Comparison of ENCODE assay signal across 10 cellular contexts in the genomic region with DNA sequence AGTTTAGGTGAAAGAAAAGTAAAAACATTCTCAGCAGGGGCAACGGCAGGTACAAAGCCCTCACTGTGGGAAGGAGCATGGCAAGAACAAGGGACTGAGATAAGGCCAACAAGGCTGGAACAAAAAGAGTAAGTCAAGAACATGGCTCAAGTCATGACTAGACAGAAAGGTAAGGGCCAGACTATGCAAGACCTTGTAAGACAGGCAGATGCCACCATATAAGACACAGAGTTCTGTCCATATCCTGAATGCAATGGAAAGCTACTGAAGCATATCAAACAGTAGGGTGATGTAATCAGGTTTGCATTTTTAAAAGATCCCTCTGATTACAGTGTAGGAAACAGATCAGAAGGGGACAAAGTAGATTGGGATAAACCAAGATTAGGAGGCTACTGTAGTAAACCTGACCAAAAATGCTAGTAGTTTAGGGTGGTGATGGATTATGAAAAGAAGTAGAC. TPM values are rescaled to one million over a fixed set of nuclear protein-coding genes. Genes with fewer than 3 reads are reported as not detected.
DNase-seq lines count a peak whose midpoint lies in the region; ATAC-seq and TF ChIP-seq lines count a peak whose summit lies in the region.
"Had no signal": no experiment of that assay in that cellular context is flagged by ENCODE, and none has a peak within 500 bp of the region (broad histone marks: within the 10 kb centered on the region; RNA-seq: fewer than 3 reads in every experiment).

No MANE protein-coding gene starts in this region.

- H3K27me3 Mint-ChIP-seq in chondrocyte (ENCODE audit: low read depth): no peaks in the 10 kb centered on the region
- no peaks in the 10 kb centered on the region for H3K27me3 Mint-ChIP-seq in stimulated activated naive B cell treated with anti-CD40 and anti-IgM and Interleukin-4, amounts not matched to agents 10 μg/mL and 1 μg/mL and 100 μg/mL, for 72 hours
- H3K27me3 Mint-ChIP-seq in activated CD4-positive, alpha-beta memory T cell treated with anti-CD3 and anti-CD28 coated beads, Interleukin-2, amount 10 ng/mL, durations not matched to agents 7 days and 5 days: no peaks in the 10 kb centered on the region
- H3K27me3 Mint-ChIP-seq: stimulated activated naive CD8-positive, alpha-beta T cell treated with anti-CD3 and anti-CD28 coated beads, Interleukin-15, amount 100 ng/mL, for 72 hours had no signal

- H3K4me1 Mint-ChIP-seq in chondrocyte (ENCODE audit: low read depth): peaks cover 60% of the 10 kb centered on the region
- peaks cover 27 to 40% of the 10 kb centered on the region in 2 donors for H3K4me1 Mint-ChIP-seq in stimulated activated naive B cell treated with anti-CD40 and anti-IgM and Interleukin-4, amounts not matched to agents 10 μg/mL and 1 μg/mL and 100 μg/mL, for 72 hours
- peaks cover 45% of the 10 kb centered on the region for H3K4me1 Mint-ChIP-seq in activated CD4-positive, alpha-beta memory T cell treated with anti-CD3 and anti-CD28 coated beads, Interleukin-2, amount 10 ng/mL, durations not matched to agents 7 days and 5 days

- peak overlapping the region; percentile 57 for H3K27ac Mint-ChIP-seq in chondrocyte (ENCODE audit: unreplicated experiment)
- H3K27ac Mint-ChIP-seq in stimulated activated naive B cell treated with anti-CD40 and anti-IgM and Interleukin-4, amounts not matched to agents 10 μg/mL and 1 μg/mL and 100 μg/mL, for 72 hours: peak overlapping the region; percentile 42
- no peak overlapping the region for H3K27ac Mint-ChIP-seq in activated CD4-positive, alpha-beta memory T cell treated with anti-CD3 and anti-CD28 coated beads, Interleukin-2, amount 10 ng/mL, durations not matched to agents 7 days and 5 days

- DNase-seq in NCI-H2171 treated with DMSO at 0.1 percent for 48 hours (lab: John Stamatoyannopoulos, UW): peak; percentile 28
- DNase-seq in NCI-H2171 (lab: John Stamatoyannopoulos, UW): no peak
- DNase-seq in chondrocyte (ENCODE audit: low spot score): no peak
- DNase-seq in stimulated activated naive B cell treated with anti-CD40 and anti-IgM and Interleukin-4, amounts not matched to agents 10 μg/mL and 1 μg/mL and 100 μg/mL, for 72 hours: no peak
- no peak for DNase-seq in iPS-NIHi7 (ENCODE audit: extremely low spot score)
- DNase-seq in OCI-M2 (lab: John Stamatoyannopoulos, UW; ENCODE audit: unreplicated experiment): no peak
- no peak for DNase-seq in activated CD4-positive, alpha-beta memory T cell treated with anti-CD3 and anti-CD28 coated beads, Interleukin-2, amount 10 ng/mL, durations not matched to agents 7 days and 5 days
- DNase-seq: amygdala; stimulated activated naive CD8-positive, alpha-beta T cell treated with anti-CD3 and anti-CD28 coated beads, Interleukin-15, amount 100 ng/mL, for 72 hours had no signal

- H3K9me3 Mint-ChIP-seq in chondrocyte (ENCODE audit: low read depth): no peaks in the 10 kb centered on the region
- no peaks in the 10 kb centered on the region for H3K9me3 Mint-ChIP-seq in stimulated activated naive B cell treated with anti-CD40 and anti-IgM and Interleukin-4, amounts not matched to agents 10 μg/mL and 1 μg/mL and 100 μg/mL, for 72 hours
- H3K9me3 Mint-ChIP-seq in activated CD4-positive, alpha-beta memory T cell treated with anti-CD3 and anti-CD28 coated beads, Interleukin-2, amount 10 ng/mL, durations not matched to agents 7 days and 5 days: no peaks in the 10 kb centered on the region
- H3K9me3 Mint-ChIP-seq: stimulated activated naive CD8-positive, alpha-beta T cell treated with anti-CD3 and anti-CD28 coated beads, Interleukin-15, amount 100 ng/mL, for 72 hours had no signal

- peak; percentile 37 for ATAC-seq in HG03442 (IDR thresholded peaks at IDR 0.05; ENCODE audit: unreplicated experiment)
- ATAC-seq in stimulated activated naive B cell treated with anti-CD40 and anti-IgM and Interleukin-4, amounts not matched to agents 10 μg/mL and 1 μg/mL and 100 μg/mL, for 72 hours (replicated peaks): peak in 1 of 2 donors; percentile 54
- ATAC-seq: stimulated activated naive CD8-positive, alpha-beta T cell treated with anti-CD3 and anti-CD28 coated beads, Interleukin-15, amount 100 ng/mL, for 72 hours had no signal

- H3K36me3 Mint-ChIP-seq in chondrocyte (ENCODE audit: low read depth): no peaks in the 10 kb centered on the region
- peaks cover 0 to 4% of the 10 kb centered on the region in 2 donors for H3K36me3 Mint-ChIP-seq in stimulated activated naive B cell treated with anti-CD40 and anti-IgM and Interleukin-4, amounts not matched to agents 10 μg/mL and 1 μg/mL and 100 μg/mL, for 72 hours
- H3K36me3 Mint-ChIP-seq in activated CD4-positive, alpha-beta memory T cell treated with anti-CD3 and anti-CD28 coated beads, Interleukin-2, amount 10 ng/mL, durations not matched to agents 7 days and 5 days (ENCODE audit: low read depth): no peaks in the 10 kb centered on the region

- TF ChIP-seq CTCF in chondrocyte (IDR thresholded peaks at IDR 0.05): no peak

- CTCF ChIA-PET in activated CD4-positive, alpha-beta memory T cell treated with anti-CD3 and anti-CD28 coated beads, Interleukin-2, amount 10 ng/mL, durations not matched to agents 7 days and 5 days (lab: Charles Lee): interaction anchor here (0.6 to 2.5 kb wide), 10 partner anchors 10 to 466 kb away, joined by 3 to 101 read pairs (median 6); a partner anchor contains a TSS

- POLR2A ChIA-PET in activated CD4-positive, alpha-beta memory T cell treated with anti-CD3 and anti-CD28 coated beads, Interleukin-2, amount 10 ng/mL, durations not matched to agents 7 days and 5 days (lab: Charles Lee): interaction anchor here (2.0 to 3.2 kb wide), 2 partner anchors 128 to 218 kb away, joined by 10 to 37 read pairs; a partner anchor contains a TSS

- H3K4me3 Mint-ChIP-seq in chondrocyte (ENCODE audit: unreplicated experiment): no peak overlapping the region
- peak overlapping the region; percentile 10 to 33 for H3K4me3 Mint-ChIP-seq in stimulated activated naive B cell treated with anti-CD40 and anti-IgM and Interleukin-4, amounts not matched to agents 10 μg/mL and 1 μg/mL and 100 μg/mL, for 72 hours
- H3K4me3 Mint-ChIP-seq in activated CD4-positive, alpha-beta memory T cell treated with anti-CD3 and anti-CD28 coated beads, Interleukin-2, amount 10 ng/mL, durations not matched to agents 7 days and 5 days: no peak overlapping the region
- H3K4me3 Mint-ChIP-seq: stimulated activated naive CD8-positive, alpha-beta T cell treated with anti-CD3 and anti-CD28 coated beads, Interleukin-15, amount 100 ng/mL, for 72 hours had no signal

RNA-seq across cellular contexts. Expression of a gene that starts 5.5 kb away (rescaled TPM):
- total RNA-seq in chondrocyte: 38.0 to 60.1 TPM (median 38.0 TPM) in 3 replicates
- 10 to 100 TPM; 19.8 to 22.9 TPM for total RNA-seq in activated CD4-positive, alpha-beta memory T cell treated with anti-CD3 and anti-CD28 coated beads, Interleukin-2, amount 10 ng/mL, durations not matched to agents 7 days and 5 days

Comparison
In these comparisons a context has a peak if more than half of its experiments do, and no peak if none do; other contexts are left out.
1. H3K4me3 Mint-ChIP-seq: peak in stimulated activated naive B cell treated with anti-CD40 and anti-IgM and Interleukin-4, amounts not matched to agents 10 μg/mL and 1 μg/mL and 100 μg/mL, for 72 hours (2 of 2); none in chondrocyte (single experiment) and activated CD4-positive, alpha-beta memory T cell treated with anti-CD3 and anti-CD28 coated beads, Interleukin-2, amount 10 ng/mL, durations not matched to agents 7 days and 5 days (single experiment).